ENCODE assay signal across 18 cellular contexts in the genomic region with DNA sequence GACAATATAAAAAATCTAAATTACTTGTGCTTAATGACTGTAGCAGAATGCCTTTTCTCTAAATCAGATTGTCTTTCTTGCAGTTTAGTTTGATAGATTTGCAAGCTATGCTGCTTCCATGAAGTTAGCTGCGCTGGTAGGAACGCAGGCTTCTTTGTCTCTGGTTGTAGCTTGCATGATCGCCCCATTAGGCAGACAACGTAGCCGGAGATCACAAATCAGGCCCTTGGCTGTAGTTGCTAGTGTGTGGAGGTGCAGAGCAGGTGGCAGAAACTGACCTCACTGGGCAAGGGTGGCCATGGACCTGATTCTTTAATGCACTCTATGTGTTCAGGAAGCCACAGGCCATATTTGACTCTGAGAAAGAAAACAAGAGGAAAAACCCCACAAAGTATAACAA. TPM values are rescaled to one million over a fixed set of nuclear protein-coding genes. Genes with fewer than 3 reads are reported as not detected.
"Had no signal": no experiment of that assay in that cellular context is flagged by ENCODE, and none has a peak within 500 bp of the region (broad histone marks: within the 10 kb centered on the region; RNA-seq: fewer than 3 reads in every experiment).

No MANE protein-coding gene starts in this region.

- H3K27ac Mint-ChIP-seq: activated CD8-positive, alpha-beta memory T cell treated with anti-CD3 and anti-CD28 coated beads, Interleukin-2, amount 10 ng/mL, durations not matched to agents 7 days and 5 days; activated naive CD8-positive, alpha-beta T cell treated with anti-CD3 and anti-CD28 coated beads, Interleukin-2, amount 10 ng/mL, durations not matched to agents 7 days and 5 days; dendritic cell treated with granulocyte-macrophage colony-stimulating factor and Interleukin-4, amounts not matched to agents 40 ng/mL and 50 ng/mL, for 4 days; natural killer cell had no signal

- DNase-seq: activated CD4-positive, alpha-beta T cell treated with anti-CD3 and anti-CD28 coated beads for 1 hour; activated CD4-positive, alpha-beta T cell treated with anti-CD3 and anti-CD28 coated beads, Interleukin-2, amount 50 U/mL, for 48 hours; activated CD8-positive, alpha-beta memory T cell treated with anti-CD3 and anti-CD28 coated beads, Interleukin-2, amount 10 ng/mL, durations not matched to agents 7 days and 5 days; activated gamma-delta T cell; activated naive CD8-positive, alpha-beta T cell treated with anti-CD3 and anti-CD28 coated beads, Interleukin-2, amount 10 ng/mL, durations not matched to agents 7 days and 5 days; activated T-cell treated with anti-CD3 and anti-CD28 coated beads, Interleukin-2, amount 50 U/mL, for 4 hours; anterior cingulate cortex; mucosa of descending colon; natural killer cell; small intestine; SW 1271; thyroid gland; uterus had no signal

- H3K4me1 ChIP-seq: parathyroid adenoma had no signal

- H3K4me3 ChIP-seq: lung, mucosa of descending colon, right atrium auricular region, thyroid gland, uterus had no signal

- H3K9me3 ChIP-seq: mucosa of descending colon, thyroid gland, uterus had no signal

- H3K27ac ChIP-seq: parathyroid adenoma, right atrium auricular region, thyroid gland, uterus had no signal

- H3K4me3 Mint-ChIP-seq: activated CD8-positive, alpha-beta memory T cell treated with anti-CD3 and anti-CD28 coated beads, Interleukin-2, amount 10 ng/mL, durations not matched to agents 7 days and 5 days; activated naive CD8-positive, alpha-beta T cell treated with anti-CD3 and anti-CD28 coated beads, Interleukin-2, amount 10 ng/mL, durations not matched to agents 7 days and 5 days; activated T-cell treated with anti-CD3 and anti-CD28 coated beads, Interleukin-2, amount 50 U/mL, for 4 hours; dendritic cell treated with granulocyte-macrophage colony-stimulating factor and Interleukin-4, amounts not matched to agents 40 ng/mL and 50 ng/mL, for 4 days had no signal

- H3K36me3 ChIP-seq: right atrium auricular region, thyroid gland, uterus had no signal

RNA-seq across cellular contexts. Expression of a gene that starts 6.2 kb away (rescaled TPM):
- total RNA-seq: activated CD8-positive, alpha-beta memory T cell treated with anti-CD3 and anti-CD28 coated beads, Interleukin-2, amount 10 ng/mL, durations not matched to agents 7 days and 5 days; activated naive CD8-positive, alpha-beta T cell treated with anti-CD3 and anti-CD28 coated beads, Interleukin-2, amount 10 ng/mL, durations not matched to agents 7 days and 5 days; activated T-cell treated with anti-CD3 and anti-CD28 coated beads, Interleukin-2, amount 50 U/mL, for 4 hours; lung; natural killer cell; thyroid gland; uterus had no signal
- polyA plus RNA-seq: small intestine had no signal

RNA-seq across cellular contexts. Expression of a gene that starts 9.0 kb away (rescaled TPM):
- total RNA-seq: activated CD8-positive, alpha-beta memory T cell treated with anti-CD3 and anti-CD28 coated beads, Interleukin-2, amount 10 ng/mL, durations not matched to agents 7 days and 5 days; activated naive CD8-positive, alpha-beta T cell treated with anti-CD3 and anti-CD28 coated beads, Interleukin-2, amount 10 ng/mL, durations not matched to agents 7 days and 5 days; activated T-cell treated with anti-CD3 and anti-CD28 coated beads, Interleukin-2, amount 50 U/mL, for 4 hours; esophagus mucosa; lung; mucosa of descending colon; natural killer cell; right atrium auricular region; thyroid gland; uterus had no signal
- polyA plus RNA-seq: lung, small intestine had no signal
